In the genomic region with DNA sequence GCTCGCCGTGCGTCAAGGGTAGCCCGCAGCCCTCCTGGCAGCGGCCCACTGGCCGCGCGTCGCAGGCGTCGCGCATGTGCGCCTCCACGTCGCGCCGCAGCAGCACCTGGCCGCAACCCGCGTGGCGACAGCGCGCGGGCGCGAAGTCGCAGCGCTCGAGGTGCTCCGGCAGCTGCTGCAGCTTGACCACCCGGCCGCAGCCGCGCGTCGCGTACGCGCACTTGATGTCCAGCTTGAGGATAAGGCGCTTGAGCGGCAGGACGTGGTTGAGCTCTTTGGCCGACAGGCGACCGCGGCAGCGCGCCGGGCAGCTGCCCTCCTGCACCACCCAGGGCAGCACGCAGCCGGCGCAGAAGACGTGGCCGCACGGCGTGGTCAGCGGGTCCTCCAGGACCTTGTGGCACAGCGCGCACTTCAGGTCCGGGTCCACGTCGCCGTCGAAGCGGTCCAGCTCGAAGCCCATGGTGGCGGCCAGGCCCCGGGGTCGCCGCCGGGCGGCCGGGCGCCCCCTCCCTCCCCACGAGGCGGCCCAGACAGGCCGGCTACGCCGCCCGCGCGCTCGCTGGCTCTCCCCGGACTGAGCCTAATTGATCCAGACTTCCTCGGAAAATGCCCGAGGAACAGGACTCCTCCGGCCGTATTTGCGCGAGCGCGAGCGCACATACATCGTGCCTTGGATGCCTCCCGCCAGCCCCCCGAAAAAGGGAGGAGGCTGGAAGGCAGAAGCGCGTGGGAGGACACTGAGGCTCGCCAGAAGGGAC, we compare ENCODE assay signal across 8 cellular contexts. TPM values are rescaled to one million over a fixed set of nuclear protein-coding genes. Genes with fewer than 3 reads are reported as not detected.
DNase-seq lines count a peak whose midpoint lies in the region; ATAC-seq and TF ChIP-seq lines count a peak whose summit lies in the region.

A gene (minus strand): TSS at position 579 of the 761 bp plus-strand sequence.

- H3K36me3 ChIP-seq in adrenal gland (replicated peaks in 1 of 2) (no peaks in the 10 kb centered on the region), psoas muscle (ENCODE audit: insufficient read depth in 1 of 2, low read depth in 1 of 2) (no peaks in the 10 kb centered on the region)

- H3K9me3 ChIP-seq in adrenal gland (replicated peaks in 1 of 3) (no peaks in the 10 kb centered on the region), psoas muscle (no peaks in the 10 kb centered on the region)

- H3K27ac ChIP-seq in adrenal gland (peak within 1 kb of the TSS; percentile 26 to 86 (median 72)), psoas muscle (peak within 1 kb of the TSS; percentile 91)

- H3K4me1 ChIP-seq in adrenal gland (replicated peaks in 1 of 2): peaks cover 9 to 24% of the 10 kb centered on the region in 2 donors
- H3K4me1 ChIP-seq in psoas muscle: peaks cover 32% of the 10 kb centered on the region

- H3K27me3 ChIP-seq in adrenal gland: no peaks in the 10 kb centered on the region
- no peaks in the 10 kb centered on the region for H3K27me3 ChIP-seq in psoas muscle (ENCODE audit: insufficient read depth in 3 of 3, low read length in 2 of 3)

- ATAC-seq in left ventricle myocardium superior (peak; percentile 43), psoas muscle (peak; percentile 48 to 53 (median 50)), HG02884 (IDR thresholded peaks at IDR 0.05; ENCODE audit: unreplicated experiment) (no peak), HG03135 (IDR thresholded peaks at IDR 0.05; ENCODE audit: unreplicated experiment) (no peak)

- TF ChIP-seq CTCF in adrenal gland (IDR thresholded peaks at IDR 0.05) (no peak), psoas muscle (IDR thresholded peaks at IDR 0.05) (no peak)

- H3K4me3 ChIP-seq in adrenal gland: peak within 1 kb of the TSS; percentile 7 to 70 (median 56)
- H3K4me3 ChIP-seq in psoas muscle: peak within 1 kb of the TSS; percentile 81

- WGBS in adrenal gland, 4 donors: 0 to 3% (median 1%) methylated on average over 4 to 99 of the region's 99 CpGs
- WGBS in psoas muscle, 3 donors: 0 to 1% (median 1%) methylated on average over 71 to 99 of the region's 99 CpGs

- intact Hi-C loops in adrenal gland (cut with DNase I) (loop anchor here (5.0 to 10.0 kb wide), 2 partner anchors 110 to 223 kb away; no protein-coding TSS in a partner anchor), left ventricle myocardium superior (cut with micrococcal nuclease) (loop anchor here (2.0 kb wide), 1 partner anchor 116 kb away; no protein-coding TSS in a partner anchor), psoas muscle (cut with DNase I) (loop anchor here (2.0 to 5.0 kb wide), 7 partner anchors 42 to 223 kb away; no protein-coding TSS in a partner anchor)

- TF ChIP-seq POLR2A in adrenal gland (IDR thresholded peaks at IDR 0.05): peak in 1 of 2 donors; percentile 81

- DNase-seq in HS-27A (ENCODE audit: low read depth) (peak; percentile 67), adrenal gland (peak; percentile 58 to 79 (median 74)), left ventricle myocardium superior (peak; percentile 82), psoas muscle (peak; percentile 71 to 78), COR-L47 (lab: John Stamatoyannopoulos, UW) (no peak)
- DNase-seq in NK-92 treated with Interleukin-12 subunit alpha and Interleukin-12 subunit beta, amount 100 ng/mL, for 24 hours (lab: John Stamatoyannopoulos, UW): no peak

RNA-seq across cellular contexts. Expression of the gene that starts here (rescaled TPM):
- total RNA-seq in adrenal gland (100 to 1,000 TPM in 1 of 8 donors, 10 to 100 TPM in 7; 11.5 to 126 (median 72.6) TPM), left ventricle myocardium superior (147 TPM), psoas muscle (10 to 100 TPM; 13.2 to 39.3 (median 17.2) TPM)
- polyA plus RNA-seq in adrenal gland (10 to 100 TPM; 16.4 to 60.2 (median 32.2) TPM), psoas muscle (10 to 100 TPM in 2 of 3 donors, 1 to 10 TPM in 1; 2.5 to 18.0 (median 13.4) TPM)

Comparison
In these comparisons a context has a peak if more than half of its experiments do, and no peak if none do; other contexts are left out.
1. DNase-seq: peak in HS-27A (single experiment), adrenal gland (7 of 7), left ventricle myocardium superior (single experiment) and psoas muscle (2 of 2); none in COR-L47 (single experiment) and NK-92 treated with Interleukin-12 subunit alpha and Interleukin-12 subunit beta, amount 100 ng/mL, for 24 hours (single experiment).
2. ATAC-seq: peak in left ventricle myocardium superior (single experiment) and psoas muscle (4 of 4); none in HG02884 (single experiment) and HG03135 (single experiment).